Comparison of ENCODE assay signal across 11 cellular contexts in the genomic region with DNA sequence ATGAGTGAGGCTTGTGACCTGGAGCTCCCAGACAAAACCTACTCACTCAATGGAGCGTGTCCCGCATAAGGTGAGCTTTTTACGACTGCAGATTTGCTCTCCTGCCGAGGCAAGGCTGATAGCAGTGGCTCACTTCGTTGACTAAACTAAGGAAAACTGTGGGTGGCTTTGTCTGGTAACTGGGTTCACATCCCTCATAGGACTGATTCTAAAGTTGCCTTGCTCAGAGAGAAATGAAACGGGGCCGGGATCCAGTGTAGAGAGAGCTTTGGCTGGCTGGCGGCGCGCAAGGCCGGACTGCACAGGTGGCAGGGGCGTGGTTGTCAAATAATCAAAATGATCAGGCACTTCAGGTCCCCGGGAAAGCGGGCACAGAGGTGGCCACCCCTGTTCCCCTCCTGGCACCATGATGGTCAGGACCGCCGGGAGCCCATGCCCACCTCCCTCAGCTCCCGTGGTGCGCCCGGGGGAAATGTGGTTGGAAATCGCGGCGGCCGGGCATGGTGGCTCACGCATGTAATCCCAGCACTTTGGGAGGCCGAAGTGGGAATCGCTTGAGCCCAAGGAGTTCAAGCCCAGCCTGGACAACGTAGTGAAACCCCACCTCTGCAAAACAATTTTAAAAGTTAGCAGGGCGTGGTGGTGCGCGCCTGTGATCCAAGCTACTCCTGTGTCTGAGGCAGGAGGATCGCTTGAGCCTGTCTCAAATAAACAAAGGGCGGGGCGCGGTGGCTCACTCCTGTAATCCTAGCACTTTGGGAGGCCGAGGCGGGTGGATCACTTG. TPM values are rescaled to one million over a fixed set of nuclear protein-coding genes. Genes with fewer than 3 reads are reported as not detected.
DNase-seq lines count a peak whose midpoint lies in the region; ATAC-seq and TF ChIP-seq lines count a peak whose summit lies in the region.
"Had no signal": no experiment of that assay in that cellular context is flagged by ENCODE, and none has a peak within 500 bp of the region (broad histone marks: within the 10 kb centered on the region; RNA-seq: fewer than 3 reads in every experiment).

No MANE protein-coding gene starts in this region.

- H3K27ac Mint-ChIP-seq in activated CD4-positive, alpha-beta T cell treated with anti-CD3 and anti-CD28 coated beads for 36 hours: no peak overlapping the region
- H3K27ac Mint-ChIP-seq in T-cell: peak overlapping the region in 1 of 2 donors; percentile 22

- peaks cover 7% of the 10 kb centered on the region for H3K27me3 Mint-ChIP-seq in activated CD4-positive, alpha-beta T cell treated with anti-CD3 and anti-CD28 coated beads for 36 hours
- H3K27me3 Mint-ChIP-seq in T-cell: no peaks in the 10 kb centered on the region

- H3K9me3 ChIP-seq in osteoblast (ENCODE audit: low read depth, low read length): no peaks in the 10 kb centered on the region

- no peak overlapping the region for H2AFZ ChIP-seq in osteoblast (ENCODE audit: low read length)

- POLR2A ChIA-PET in activated CD4-positive, alpha-beta T cell treated with anti-CD3 and anti-CD28 coated beads for 36 hours (lab: Charles Lee): no interaction called here
- POLR2A ChIA-PET in T-cell (lab: Charles Lee): interaction anchor here in 1 of 2 donors (0.6 kb wide), 1 partner anchor 86 kb away, joined by 3 read pairs; no protein-coding TSS in a partner anchor

- no peak for TF ChIP-seq CTCF in osteoblast (IDR thresholded peaks at IDR 0.05; ENCODE audit: extremely low read depth, low read depth, low read length)

- CTCF ChIA-PET in activated CD4-positive, alpha-beta T cell treated with anti-CD3 and anti-CD28 coated beads for 36 hours (lab: Charles Lee): interaction anchor here (0.5 to 1.4 kb wide), 2 partner anchors 21 to 130 kb away, joined by 3 read pairs; no protein-coding TSS in a partner anchor
- CTCF ChIA-PET in T-cell (lab: Charles Lee): interaction anchor here in 1 of 2 donors (0.6 to 0.7 kb wide), 2 partner anchors 9 kb away, joined by 3 to 9 read pairs; no protein-coding TSS in a partner anchor

- H3K27me3 ChIP-seq in osteoblast (ENCODE audit: insufficient read depth, low read length): peaks cover under 1% of the 10 kb centered on the region

- H3K79me2 ChIP-seq in osteoblast (ENCODE audit: insufficient read depth, low read length): no peaks in the 10 kb centered on the region

- peak overlapping the region; percentile 38 for H3K4me3 Mint-ChIP-seq in activated CD4-positive, alpha-beta T cell treated with anti-CD3 and anti-CD28 coated beads for 36 hours
- H3K4me3 Mint-ChIP-seq in T-cell: peak overlapping the region in 2 of 3 donors; percentile 39 to 63

- peaks cover 2% of the 10 kb centered on the region for H3K36me3 Mint-ChIP-seq in activated CD4-positive, alpha-beta T cell treated with anti-CD3 and anti-CD28 coated beads for 36 hours (ENCODE audit: low read depth)
- no peaks in the 10 kb centered on the region for H3K36me3 Mint-ChIP-seq in T-cell

- H4K20me1 ChIP-seq in osteoblast (ENCODE audit: insufficient read depth, low read length): no peaks in the 10 kb centered on the region

- H3K4me3 ChIP-seq in osteoblast (ENCODE audit: insufficient read depth, low read length): no peak overlapping the region

- H3K4me1 ChIP-seq in osteoblast (ENCODE audit: insufficient read depth, low read length): peaks cover 10% of the 10 kb centered on the region

- intact Hi-C loops in activated CD4-positive, alpha-beta T cell treated with anti-CD3 and anti-CD28 coated beads for 36 hours (cut with DNase I, micrococcal nuclease): no loop called here

- H3K4me2 ChIP-seq in osteoblast (ENCODE audit: insufficient read depth, low read length): no peak overlapping the region

- no peak overlapping the region for H3K27ac ChIP-seq in osteoblast (ENCODE audit: low read depth, low read length)

- no peak for ATAC-seq in activated CD4-positive, alpha-beta T cell treated with anti-CD3 and anti-CD28 coated beads for 36 hours
- ATAC-seq in T-cell (replicated peaks in 1 of 4): no peak
- ATAC-seq: left lobe of liver had no signal

- no peak for DNase-seq in activated CD4-positive, alpha-beta T cell treated with anti-CD3 and anti-CD28 coated beads for 36 hours
- DNase-seq in activated CD4-positive, alpha-beta T cell treated with anti-CD3 and anti-CD28 coated beads, Interleukin-2, amount 50 U/mL, for 1 hour: no peak
- peak; percentile 67 for DNase-seq in HT-29 (ENCODE audit: low spot score)
- no peak for DNase-seq in T-cell
- DNase-seq in osteoblast (ENCODE audit: insufficient read length, low spot score, missing footprints): peak; percentile 67
- no peak for DNase-seq in NK-92 (lab: John Stamatoyannopoulos, UW; ENCODE audit: unreplicated experiment)
- DNase-seq in occipital lobe (lab: John Stamatoyannopoulos, UW): no peak
- DNase-seq in GM19238 (ENCODE audit: insufficient read length, low spot score): no peak
- DNase-seq: stimulated activated CD4-positive, alpha-beta T cell treated with anti-CD3 and anti-CD28 coated beads, Interleukin-12 subunit alpha, Interleukin-12 subunit beta, amount 100 ng/mL, for 4 hours; T1000 had no signal

- peaks cover 27% of the 10 kb centered on the region for H3K4me1 Mint-ChIP-seq in activated CD4-positive, alpha-beta T cell treated with anti-CD3 and anti-CD28 coated beads for 36 hours
- H3K4me1 Mint-ChIP-seq in T-cell: peaks cover 28 to 37% (median 33%) of the 10 kb centered on the region in 3 donors

- no peaks in the 10 kb centered on the region for H3K36me3 ChIP-seq in osteoblast (ENCODE audit: insufficient read depth, low read length)

- H3K9me3 Mint-ChIP-seq in activated CD4-positive, alpha-beta T cell treated with anti-CD3 and anti-CD28 coated beads for 36 hours (ENCODE audit: low read depth): no peaks in the 10 kb centered on the region
- peaks cover 0 to 8% (median 0%) of the 10 kb centered on the region in 3 donors for H3K9me3 Mint-ChIP-seq in T-cell

RNA-seq across cellular contexts. Expression of gene OR1F1, which starts 26.6 kb away (rescaled TPM):
- not detected for total RNA-seq in activated CD4-positive, alpha-beta T cell treated with anti-CD3 and anti-CD28 coated beads for 36 hours
- not detected in 2 replicates for total RNA-seq in HT-29 (2014; rRNA removed; shearing (Covaris generic))
- not detected for total RNA-seq in T-cell
- 0.36 TPM in 1 of 2 replicates, not detected in the other for total RNA-seq in osteoblast
- total RNA-seq in occipital lobe: 0.78 TPM
- total RNA-seq: left lobe of liver had no signal

RNA-seq across cellular contexts. Expression of gene ZNF213, which starts 26.6 kb away (rescaled TPM):
- total RNA-seq in activated CD4-positive, alpha-beta T cell treated with anti-CD3 and anti-CD28 coated beads for 36 hours: 1 to 10 TPM; 7.6 to 8.3 TPM
- 5.8 and 7.2 TPM in 2 replicates for total RNA-seq in HT-29 (2014; rRNA removed; shearing (Covaris generic))
- 10 to 100 TPM in 3 of 5 donors, 1 to 10 TPM in 2; 3.1 to 16.9 (median 12.8) TPM for total RNA-seq in T-cell
- total RNA-seq in osteoblast: 8.0 and 9.4 TPM in 2 replicates
- total RNA-seq in occipital lobe: 8.3 TPM

RNA-seq across cellular contexts. Expression of gene ZNF205, which starts 49.0 kb away (rescaled TPM):
- total RNA-seq in activated CD4-positive, alpha-beta T cell treated with anti-CD3 and anti-CD28 coated beads for 36 hours: under 1 TPM; 0.21 to 0.32 TPM
- total RNA-seq in HT-29 (2014; rRNA removed; shearing (Covaris generic)): 26.7 and 33.3 TPM in 2 replicates
- total RNA-seq in T-cell: under 1 TPM in 1 of 5 donors, not detected in 4; 0.38 TPM
- 17.4 and 17.7 TPM in 2 replicates for total RNA-seq in osteoblast
- 18.9 TPM for total RNA-seq in occipital lobe

Comparison
In these comparisons a context has a peak if more than half of its experiments do, and no peak if none do; other contexts are left out.
1. DNase-seq: peak in HT-29 (single experiment) and osteoblast (single experiment); none in activated CD4-positive, alpha-beta T cell treated with anti-CD3 and anti-CD28 coated beads for 36 hours (single experiment), activated CD4-positive, alpha-beta T cell treated with anti-CD3 and anti-CD28 coated beads, Interleukin-2, amount 50 U/mL, for 1 hour (single experiment), T-cell (0 of 34), NK-92 (single experiment), occipital lobe (single experiment) and GM19238 (single experiment).
2. RNA of gene ZNF205, which starts 49.0 kb away (total RNA-seq): 26.7 to 33.3 TPM in HT-29, 18.9 TPM in occipital lobe (single experiment) and 17.4 to 17.7 TPM in osteoblast; 0.21 to 0.32 TPM in activated CD4-positive, alpha-beta T cell treated with anti-CD3 and anti-CD28 coated beads for 36 hours and 0.38 TPM in T-cell; every median in the first group is over 10 times any median in the second.